In the genomic region with DNA sequence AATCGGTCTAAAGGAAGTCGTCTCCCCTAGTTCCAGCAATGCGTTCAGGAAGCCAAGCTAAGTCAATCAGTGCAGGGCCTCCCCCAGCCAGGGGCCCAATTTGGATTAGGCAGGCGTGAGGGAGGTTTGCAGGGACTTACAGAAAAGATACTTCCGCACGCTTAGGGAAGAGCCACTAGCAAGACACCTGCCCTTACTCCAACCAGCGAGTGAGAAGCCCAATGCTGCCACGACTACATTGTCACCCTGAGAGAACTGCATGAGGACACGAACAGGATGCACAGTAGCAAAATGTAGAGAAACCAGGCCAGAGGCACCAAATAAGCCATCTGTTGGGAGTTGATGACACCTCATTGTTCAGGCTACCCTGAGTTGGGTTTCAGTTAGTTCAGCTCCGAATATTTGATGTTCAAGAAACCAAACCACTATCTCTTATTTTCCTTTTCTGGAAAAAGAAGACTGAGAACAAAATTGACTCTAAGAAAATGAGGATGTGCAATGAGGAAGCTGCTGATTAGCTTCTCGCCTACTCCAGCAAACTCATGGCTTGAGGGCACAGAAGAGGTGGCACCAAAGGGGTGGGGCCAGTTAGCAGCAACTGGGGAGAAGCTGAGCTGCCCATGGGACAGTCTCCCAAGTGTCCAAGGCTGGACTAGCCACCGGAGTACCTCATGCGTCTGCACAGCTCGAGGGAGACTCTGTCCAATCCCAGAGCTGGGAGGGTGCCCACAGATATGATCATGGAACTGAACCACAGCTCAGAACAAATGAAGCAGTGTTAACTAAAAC, we compare ENCODE assay signal across 11 cellular contexts. TPM values are rescaled to one million over a fixed set of nuclear protein-coding genes. Genes with fewer than 3 reads are reported as not detected.
DNase-seq lines count a peak whose midpoint lies in the region; ATAC-seq, FAIRE-seq and TF ChIP-seq lines count a peak whose summit lies in the region.
"Had no signal": no experiment of that assay in that cellular context is flagged by ENCODE, and none has a peak within 500 bp of the region (broad histone marks: within the 10 kb centered on the region; RNA-seq: fewer than 3 reads in every experiment).

No MANE protein-coding gene starts in this region.

- intact Hi-C loops in HepG2 (cut with micrococcal nuclease; ENCODE audit: unreplicated experiment), result no loop called here

- no peak overlapping the region for H2AFZ ChIP-seq in HepG2 (ENCODE audit: low read length)

- H4K20me1 ChIP-seq in HepG2 (ENCODE audit: insufficient read depth, low read length), result no peaks in the 10 kb centered on the region

- H3K4me2 ChIP-seq in HepG2 (ENCODE audit: low read depth, low read length), result no peak overlapping the region

- H3K79me2 ChIP-seq in HepG2 (ENCODE audit: insufficient read depth, low read length), result no peaks in the 10 kb centered on the region

- POLR2A ChIA-PET in HepG2 (lab: Yijun Ruan, JAX), result interaction anchor here (0.8 kb wide), 1 partner anchor 19 kb away, joined by 4 read pairs; no protein-coding TSS in a partner anchor

- TF ChIP-seq CTCF in liver (IDR thresholded peaks at IDR 0.05; ENCODE audit: low read depth, low read length, missing input control), result no peak
- no peak for TF ChIP-seq CTCF in HepG2 (CRISPR knock-in tag; IDR thresholded peaks at IDR 0.05)
- no peak for TF ChIP-seq CTCF in lung (IDR thresholded peaks at IDR 0.05; ENCODE audit: control extremely low read depth, extremely low read depth)
- TF ChIP-seq CTCF in D721Med (IDR thresholded peaks at IDR 0.05; ENCODE audit: insufficient read depth, missing control alignments), result no peak

- DNase-seq in HepG2 (ENCODE audit: low spot score), result no peak
- peak; percentile 60 for DNase-seq in lung (ENCODE audit: low spot score)
- DNase-seq in D721Med (ENCODE audit: insufficient read length, low spot score), result no peak
- no peak for DNase-seq in cerebellum (ENCODE audit: low spot score)
- DNase-seq in activated CD4-positive, CD25-positive, alpha-beta regulatory T cell (lab: John Stamatoyannopoulos, UW), result no peak

- H3K27ac ChIP-seq in liver (ENCODE audit: low read depth in 1 of 2, low read length in 2 of 2) (peak overlapping the region; percentile 40 to 79), HepG2 (ENCODE audit: extremely low read length, insufficient read depth, low read length) (no peak overlapping the region), adipose tissue (ENCODE audit: low read depth, low read length) (peak overlapping the region; percentile 68), lung (ENCODE audit: low read depth in 1 of 2, low read length in 1 of 2) (peak overlapping the region in 1 of 2 donors; percentile 91)
- H3K27ac ChIP-seq: cardiac muscle cell had no signal

- no peak overlapping the region for H3K4me3 ChIP-seq in liver (ENCODE audit: low read depth in 1 of 3, low read length in 3 of 3)
- no peak overlapping the region for H3K4me3 ChIP-seq in HepG2 (replicated peaks in 1 of 3; ENCODE audit: insufficient read depth in 1 of 3, low read depth in 2 of 3, low read length in 3 of 3)
- H3K4me3 ChIP-seq in lung, result no peak overlapping the region
- H3K4me3 ChIP-seq: cardiac muscle cell had no signal

- H3K4me1 ChIP-seq in liver (ENCODE audit: control insufficient read depth in 4 of 4, insufficient read depth in 4 of 4, low read length in 3 of 4) (peaks cover 12 to 50% (median 26%) of the 10 kb centered on the region in 4 donors), HepG2 (ENCODE audit: insufficient read depth, low read length) (peaks cover 30% of the 10 kb centered on the region), lung (ENCODE audit: control insufficient read depth in 2 of 2, insufficient read depth in 2 of 2, low read length in 2 of 2) (peaks cover 14 to 43% of the 10 kb centered on the region in 2 donors)

- in situ Hi-C loops in HepG2 (cut with HindIII; ENCODE audit: extremely low pct_ligation_motif_present, low pct_unique_long_range_greater_than_20kb), result no loop called here

- ATAC-seq in HepG2, result no peak
- no peak for ATAC-seq in lung (ENCODE audit: insufficient read depth, low FRiP score)
- ATAC-seq in GM21737 (IDR thresholded peaks at IDR 0.05; ENCODE audit: unreplicated experiment), result no peak

- WGBS in liver, result 79% methylated on average over 14 of the region's 14 CpGs
- WGBS in HepG2 (ENCODE audit: low lambda C conversion rate), result 94% methylated on average over 14 of the region's 14 CpGs
- 59 to 82% (median 64%) methylated on average over 14 of the region's 14 CpGs for WGBS in adipose tissue, 3 donors
- WGBS in lung, 2 donors, result 47 to 69% methylated on average over 14 of the region's 14 CpGs

- H3K36me3 ChIP-seq in liver (ENCODE audit: control insufficient read depth in 4 of 4, insufficient read depth in 3 of 4, low read depth in 1 of 4, low read length in 3 of 4), result peaks cover 0 to 3% (median 1%) of the 10 kb centered on the region in 4 donors
- H3K36me3 ChIP-seq in HepG2 (replicated peaks in 1 of 2; ENCODE audit: control insufficient read depth in 1 of 2, insufficient read depth in 2 of 2, low read length in 2 of 2), result peaks cover 3 to 7% of the 10 kb centered on the region in 2 experiments; a peak in 4 of 5 replicates
- peaks cover 0 to 10% of the 10 kb centered on the region in 2 donors for H3K36me3 ChIP-seq in lung (ENCODE audit: control insufficient read depth in 2 of 2, insufficient read depth in 2 of 2, low read length in 2 of 2)
- H3K36me3 ChIP-seq: cardiac muscle cell had no signal

- no peaks in the 10 kb centered on the region for H3K9me3 ChIP-seq in liver (ENCODE audit: control insufficient read depth in 4 of 4, low read length in 3 of 4)
- no peaks in the 10 kb centered on the region for H3K9me3 ChIP-seq in HepG2 (ENCODE audit: low read length)
- H3K9me3 ChIP-seq in lung (ENCODE audit: control insufficient read depth in 2 of 2, insufficient read depth in 1 of 2, low read length in 1 of 2), result no peaks in the 10 kb centered on the region

- no peaks in the 10 kb centered on the region for H3K27me3 ChIP-seq in liver (ENCODE audit: control insufficient read depth in 4 of 4, insufficient read depth in 4 of 4, low read length in 3 of 4)
- H3K27me3 ChIP-seq in HepG2 (ENCODE audit: control insufficient read depth in 1 of 2, insufficient read depth in 2 of 2, low read length in 2 of 2), result no peaks in the 10 kb centered on the region
- no peaks in the 10 kb centered on the region for H3K27me3 ChIP-seq in lung (ENCODE audit: control insufficient read depth, insufficient read depth)
- H3K27me3 ChIP-seq: cardiac muscle cell had no signal

- CTCF ChIA-PET in HepG2 (lab: Yijun Ruan, JAX; ENCODE audit: low intra/inter-chr PET ratio, low total read pairs), result no interaction called here

- TF ChIP-seq RAD21 in liver (IDR thresholded peaks at IDR 0.05), result no peak
- TF ChIP-seq RAD21 in HepG2 (CRISPR knock-in tag; IDR thresholded peaks at IDR 0.05), result no peak

- no peak for TF ChIP-seq EP300 in HepG2 (IDR thresholded peaks at IDR 0.05; ENCODE audit: low read depth in 2 of 2, low read length in 2 of 2)
- no peak for TF ChIP-seq EP300 in HepG2 (CRISPR knock-in tag; IDR thresholded peaks at IDR 0.05; ENCODE audit: borderline replicate concordance)

- no TSS peak for BruUV-seq in HepG2 (replicated peaks; lab: Mats Ljungman, UMichigan)

- FAIRE-seq in HepG2 (lab: Jason Lieb, UNC) (no peak), D721Med (lab: Jason Lieb, UNC) (no peak)
- FAIRE-seq: islet of Langerhans had no signal

- TF ChIP-seq POLR2A in HepG2 (IDR thresholded peaks at IDR 0.05; ENCODE audit: insufficient read depth in 1 of 2, low read depth in 2 of 2, low read length in 2 of 2), result no peak

- H3K9ac ChIP-seq in liver (ENCODE audit: low read depth in 1 of 2, low read length in 2 of 2) (peak overlapping the region in 1 of 2 donors; percentile 30), HepG2 (ENCODE audit: insufficient read depth, low read depth, low read length) (no peak overlapping the region)

RNA-seq across cellular contexts. Expression of gene TK2, which starts 29.3 kb away (rescaled TPM):
- 10 to 100 TPM; 10.5 to 31.9 TPM for total RNA-seq in liver
- 10 to 100 TPM; 19.5 to 22.5 TPM for polyA plus RNA-seq in liver
- total RNA-seq in HepG2 (2016; rRNA removed; fragmentation: Illumina TruSeq; extraction: Trizol), result 18.7 and 19.0 TPM in 2 replicates
- total RNA-seq in HepG2 (2016; cell fraction: cytosol; rRNA removed; fragmentation: Illumina TruSeq; extraction: Trizol; ENCODE audit: low read depth), result 6.7 and 7.1 TPM in 2 replicates
- total RNA-seq in HepG2 (2016; cell fraction: insoluble cytoplasmic fraction; rRNA removed; fragmentation: Illumina TruSeq; extraction: Trizol), result 18.5 and 19.5 TPM in 2 replicates
- total RNA-seq in HepG2 (2016; cell fraction: membrane; rRNA removed; fragmentation: Illumina TruSeq; extraction: Trizol), result 12.7 and 13.2 TPM in 2 replicates
- 24.4 and 27.5 TPM in 2 replicates for total RNA-seq in HepG2 (2016; cell fraction: nucleus; rRNA removed; fragmentation: Illumina TruSeq; extraction: Trizol)
- 21.0 and 30.8 TPM in 2 replicates for polyA plus RNA-seq in HepG2 (2011; rRNA removed)
- 10.3 and 11.7 TPM in 2 replicates for polyA plus RNA-seq in HepG2 (2011; cell fraction: cytosol; rRNA removed)
- 74.0 and 103 TPM in 2 replicates for polyA plus RNA-seq in HepG2 (2011; cell fraction: nucleus; rRNA removed)
- 12.9 and 15.4 TPM in 2 replicates for polyA plus RNA-seq in HepG2 (2012)
- polyA plus RNA-seq in HepG2 (2016; cell fraction: cytosol; fragmentation: Illumina TruSeq; extraction: Trizol; ENCODE audit: low read depth), result 3.7 and 4.7 TPM in 2 replicates
- polyA plus RNA-seq in HepG2 (2016; cell fraction: insoluble cytoplasmic fraction; fragmentation: Illumina TruSeq; extraction: Trizol; ENCODE audit: low read depth), result 15.5 and 18.0 TPM in 2 replicates
- 7.7 and 9.3 TPM in 2 replicates for polyA plus RNA-seq in HepG2 (2016; cell fraction: membrane; fragmentation: Illumina TruSeq; extraction: Trizol; ENCODE audit: low read depth)
- 34.2 and 36.3 TPM in 2 replicates for polyA plus RNA-seq in HepG2 (2016; cell fraction: nucleus; fragmentation: Illumina TruSeq; extraction: Trizol; ENCODE audit: insufficient read depth, low read depth)
- 27.6 and 35.2 TPM in 2 replicates for polyA minus RNA-seq in HepG2 (2011; rRNA and poly(A)+ RNA removed; ENCODE audit: low replicate concordance)
- 6.0 and 6.2 TPM in 2 replicates for polyA minus RNA-seq in HepG2 (2011; cell fraction: cytosol; rRNA and poly(A)+ RNA removed)
- 23.8 and 26.7 TPM in 2 replicates for polyA minus RNA-seq in HepG2 (2011; cell fraction: nucleus; rRNA and poly(A)+ RNA removed)
- polyA plus RNA-seq in adipose tissue, result 10 to 100 TPM; 15.7 to 38.8 (median 37.2) TPM
- 10 to 100 TPM; 33.2 to 37.7 TPM for total RNA-seq in lung
- 10 to 100 TPM; 13.1 to 16.8 TPM for polyA plus RNA-seq in lung
- 26.6 TPM for total RNA-seq in cerebellum

RNA-seq across cellular contexts. Expression of gene CKLF, which starts 31.8 kb away (rescaled TPM):
- total RNA-seq in liver (10 to 100 TPM in 1 of 2 donors, 1 to 10 TPM in 1; 9.5 to 36.1 TPM), HepG2 (2016; rRNA removed; fragmentation: Illumina TruSeq; extraction: Trizol) (83.0 and 120 TPM in 2 replicates), lung (10 to 100 TPM; 43.8 to 48.5 TPM), cerebellum (45.0 TPM)
- polyA plus RNA-seq in liver (10 to 100 TPM; 19.3 to 23.6 TPM), HepG2 (2011; rRNA removed) (152 and 167 TPM in 2 replicates), adipose tissue (10 to 100 TPM; 18.7 to 60.9 (median 46.2) TPM), lung (100 to 1,000 TPM in 1 of 2 donors, 10 to 100 TPM in 1; 43.1 to 133 TPM)
- total RNA-seq in HepG2 (2016; cell fraction: cytosol; rRNA removed; fragmentation: Illumina TruSeq; extraction: Trizol; ENCODE audit: low read depth), result 262 and 384 TPM in 2 replicates
- 80.2 and 129 TPM in 2 replicates for total RNA-seq in HepG2 (2016; cell fraction: insoluble cytoplasmic fraction; rRNA removed; fragmentation: Illumina TruSeq; extraction: Trizol)
- 165 and 224 TPM in 2 replicates for total RNA-seq in HepG2 (2016; cell fraction: membrane; rRNA removed; fragmentation: Illumina TruSeq; extraction: Trizol)
- 56.6 and 61.7 TPM in 2 replicates for total RNA-seq in HepG2 (2016; cell fraction: nucleus; rRNA removed; fragmentation: Illumina TruSeq; extraction: Trizol)
- polyA plus RNA-seq in HepG2 (2011; cell fraction: cytosol; rRNA removed), result 201 and 220 TPM in 2 replicates
- 45.6 and 74.1 TPM in 2 replicates for polyA plus RNA-seq in HepG2 (2011; cell fraction: nucleus; rRNA removed)
- 78.5 and 108 TPM in 2 replicates for polyA plus RNA-seq in HepG2 (2012)
- 345 and 456 TPM in 2 replicates for polyA plus RNA-seq in HepG2 (2016; cell fraction: cytosol; fragmentation: Illumina TruSeq; extraction: Trizol; ENCODE audit: low read depth)
- 86.2 and 89.6 TPM in 2 replicates for polyA plus RNA-seq in HepG2 (2016; cell fraction: insoluble cytoplasmic fraction; fragmentation: Illumina TruSeq; extraction: Trizol; ENCODE audit: low read depth)
- 169 and 229 TPM in 2 replicates for polyA plus RNA-seq in HepG2 (2016; cell fraction: membrane; fragmentation: Illumina TruSeq; extraction: Trizol; ENCODE audit: low read depth)
- polyA plus RNA-seq in HepG2 (2016; cell fraction: nucleus; fragmentation: Illumina TruSeq; extraction: Trizol; ENCODE audit: insufficient read depth, low read depth), result 90.2 and 116 TPM in 2 replicates
- 41.9 and 49.9 TPM in 2 replicates for polyA minus RNA-seq in HepG2 (2011; rRNA and poly(A)+ RNA removed; ENCODE audit: low replicate concordance)
- 32.4 and 34.8 TPM in 2 replicates for polyA minus RNA-seq in HepG2 (2011; cell fraction: cytosol; rRNA and poly(A)+ RNA removed)
- 23.4 and 35.9 TPM in 2 replicates for polyA minus RNA-seq in HepG2 (2011; cell fraction: nucleus; rRNA and poly(A)+ RNA removed)

RNA-seq across cellular contexts. Expression of gene CMTM1, which starts 45.6 kb away (rescaled TPM):
- total RNA-seq in liver (under 1 TPM; 0.33 to 0.84 TPM), HepG2 (2016; rRNA removed; fragmentation: Illumina TruSeq; extraction: Trizol) (1.7 and 1.9 TPM in 2 replicates), lung (1 to 10 TPM; 3.7 to 7.5 TPM), cerebellum (7.6 TPM)
- polyA plus RNA-seq in liver (under 1 TPM; 0.32 to 0.64 TPM), HepG2 (2011; rRNA removed) (2.9 and 3.0 TPM in 2 replicates), adipose tissue (under 1 TPM; 0.21 to 0.67 (median 0.45) TPM), lung (1 to 10 TPM in 1 of 2 donors, under 1 TPM in 1; 0.41 to 2.0 TPM)
- 0.30 TPM in 1 of 2 replicates, not detected in the other for total RNA-seq in HepG2 (2016; cell fraction: cytosol; rRNA removed; fragmentation: Illumina TruSeq; extraction: Trizol; ENCODE audit: low read depth)
- total RNA-seq in HepG2 (2016; cell fraction: insoluble cytoplasmic fraction; rRNA removed; fragmentation: Illumina TruSeq; extraction: Trizol), result 2.0 TPM in 2 replicates
- total RNA-seq in HepG2 (2016; cell fraction: membrane; rRNA removed; fragmentation: Illumina TruSeq; extraction: Trizol), result 0.77 and 0.93 TPM in 2 replicates
- total RNA-seq in HepG2 (2016; cell fraction: nucleus; rRNA removed; fragmentation: Illumina TruSeq; extraction: Trizol), result 1.3 and 1.6 TPM in 2 replicates
- 2.0 and 3.6 TPM in 2 replicates for polyA plus RNA-seq in HepG2 (2011; cell fraction: cytosol; rRNA removed)
- polyA plus RNA-seq in HepG2 (2011; cell fraction: nucleus; rRNA removed), result 3.5 and 4.0 TPM in 2 replicates
- 2.3 and 2.4 TPM in 2 replicates for polyA plus RNA-seq in HepG2 (2012)
- 0.19 TPM in 1 of 2 replicates, not detected in the other for polyA plus RNA-seq in HepG2 (2016; cell fraction: cytosol; fragmentation: Illumina TruSeq; extraction: Trizol; ENCODE audit: low read depth)
- polyA plus RNA-seq in HepG2 (2016; cell fraction: insoluble cytoplasmic fraction; fragmentation: Illumina TruSeq; extraction: Trizol; ENCODE audit: low read depth), result 1.5 and 2.0 TPM in 2 replicates
- 0.64 and 0.72 TPM in 2 replicates for polyA plus RNA-seq in HepG2 (2016; cell fraction: membrane; fragmentation: Illumina TruSeq; extraction: Trizol; ENCODE audit: low read depth)
- polyA plus RNA-seq in HepG2 (2016; cell fraction: nucleus; fragmentation: Illumina TruSeq; extraction: Trizol; ENCODE audit: insufficient read depth, low read depth), result 2.1 TPM in 2 replicates
- polyA minus RNA-seq in HepG2 (2011; rRNA and poly(A)+ RNA removed; ENCODE audit: low replicate concordance), result 2.2 and 5.1 TPM in 2 replicates
- polyA minus RNA-seq in HepG2 (2011; cell fraction: cytosol; rRNA and poly(A)+ RNA removed), result 2.7 and 3.4 TPM in 2 replicates
- polyA minus RNA-seq in HepG2 (2011; cell fraction: nucleus; rRNA and poly(A)+ RNA removed), result 3.2 and 6.3 TPM in 2 replicates

RNA-seq across cellular contexts. Expression of gene CMTM2, which starts 58.7 kb away (rescaled TPM):
- total RNA-seq in liver (1 to 10 TPM in 1 of 2 donors, under 1 TPM in 1; 0.50 to 1.1 TPM), HepG2 (2016; rRNA removed; fragmentation: Illumina TruSeq; extraction: Trizol) (not detected in 2 replicates), lung (1 to 10 TPM; 2.2 to 3.7 TPM), cerebellum (not detected)
- polyA plus RNA-seq in liver (under 1 TPM; 0.57 to 0.67 TPM), HepG2 (2011; rRNA removed) (not detected in 2 replicates), adipose tissue (1 to 10 TPM in 2 of 3 donors, under 1 TPM in 1; 0.16 to 8.0 (median 3.8) TPM), lung (10 to 100 TPM in 1 of 2 donors, 1 to 10 TPM in 1; 2.0 to 14.1 TPM)
- total RNA-seq in HepG2 (2016; cell fraction: cytosol; rRNA removed; fragmentation: Illumina TruSeq; extraction: Trizol; ENCODE audit: low read depth), result not detected in 2 replicates
- total RNA-seq in HepG2 (2016; cell fraction: insoluble cytoplasmic fraction; rRNA removed; fragmentation: Illumina TruSeq; extraction: Trizol), result not detected in 2 replicates
- not detected in 2 replicates for total RNA-seq in HepG2 (2016; cell fraction: membrane; rRNA removed; fragmentation: Illumina TruSeq; extraction: Trizol)
- total RNA-seq in HepG2 (2016; cell fraction: nucleus; rRNA removed; fragmentation: Illumina TruSeq; extraction: Trizol), result not detected in 2 replicates
- not detected in 2 replicates for polyA plus RNA-seq in HepG2 (2011; cell fraction: cytosol; rRNA removed)
- not detected in 2 replicates for polyA plus RNA-seq in HepG2 (2011; cell fraction: nucleus; rRNA removed)
- polyA plus RNA-seq in HepG2 (2012), result not detected in 2 replicates
- not detected in 2 replicates for polyA plus RNA-seq in HepG2 (2016; cell fraction: cytosol; fragmentation: Illumina TruSeq; extraction: Trizol; ENCODE audit: low read depth)
- not detected in 2 replicates for polyA plus RNA-seq in HepG2 (2016; cell fraction: insoluble cytoplasmic fraction; fragmentation: Illumina TruSeq; extraction: Trizol; ENCODE audit: low read depth)
- not detected in 2 replicates for polyA plus RNA-seq in HepG2 (2016; cell fraction: membrane; fragmentation: Illumina TruSeq; extraction: Trizol; ENCODE audit: low read depth)
- not detected in 2 replicates for polyA plus RNA-seq in HepG2 (2016; cell fraction: nucleus; fragmentation: Illumina TruSeq; extraction: Trizol; ENCODE audit: insufficient read depth, low read depth)
- polyA minus RNA-seq in HepG2 (2011; rRNA and poly(A)+ RNA removed; ENCODE audit: low replicate concordance), result not detected in 2 replicates
- not detected in 2 replicates for polyA minus RNA-seq in HepG2 (2011; cell fraction: cytosol; rRNA and poly(A)+ RNA removed)
- not detected in 2 replicates for polyA minus RNA-seq in HepG2 (2011; cell fraction: nucleus; rRNA and poly(A)+ RNA removed)
- total RNA-seq: cardiac muscle cell, HT1080 had no signal
